Comparison of ENCODE assay signal across 1 cellular context in genomic region chr1:153678519-153679336, GRCh38.
TF ChIP-seq lines count a peak whose summit lies in the region.

Gene NPR1, plus strand, starts transcription at chr1:153678688. Its CDS starts 421 bp downstream, at chr1:153679109.

TF ChIP-seq in K562, 482 proteins besides CTCF, POLR2A, EP300 and RAD21 (continued from another document):
- TF ChIP-seq MGA (IDR thresholded peaks at IDR 0.05), result peak; percentile 24; the same call in 1 of the 2 replicates
- TF ChIP-seq CREBBP (IDR thresholded peaks at IDR 0.05; ENCODE audit: low read depth, low read length), result no peak
- 0 out of 2 replicates have a peak, but pooled peaks have one; percentile 3 for TF ChIP-seq ZBTB7A (IDR thresholded peaks at IDR 0.05; ENCODE audit: borderline replicate concordance, control insufficient read depth, low read depth, low read length)
- TF ChIP-seq CXXC5 (CRISPR knock-in tag; IDR thresholded peaks at IDR 0.05), result 0 out of 2 replicates have a peak, but pooled peaks have one; percentile 14
- no peak for TF ChIP-seq HNRNPUL1 (IDR thresholded peaks at IDR 0.05; ENCODE audit: low read length)
- TF ChIP-seq NRF1 (conservative IDR thresholded peaks at IDR 0.05 in 1 of 2, IDR thresholded peaks at IDR 0.05 in 1 of 2), result 0 out of 4 replicates have a peak, but pooled peaks of 1 of the 2 experiments have one; percentile 17
- peak in 1 of 2 experiments; percentile 58 for TF ChIP-seq E2F6 (IDR thresholded peaks at IDR 0.05; ENCODE audit: borderline replicate concordance in 1 of 2, extremely low read depth in 1 of 2, insufficient read depth in 1 of 2, insufficient read length in 1 of 2, low read depth in 1 of 2, low read length in 1 of 2, poor library complexity in 1 of 2, severe bottlenecking in 1 of 2)
TF ChIP-seq in K562: peak in this region for 6.
